In the genomic region with DNA sequence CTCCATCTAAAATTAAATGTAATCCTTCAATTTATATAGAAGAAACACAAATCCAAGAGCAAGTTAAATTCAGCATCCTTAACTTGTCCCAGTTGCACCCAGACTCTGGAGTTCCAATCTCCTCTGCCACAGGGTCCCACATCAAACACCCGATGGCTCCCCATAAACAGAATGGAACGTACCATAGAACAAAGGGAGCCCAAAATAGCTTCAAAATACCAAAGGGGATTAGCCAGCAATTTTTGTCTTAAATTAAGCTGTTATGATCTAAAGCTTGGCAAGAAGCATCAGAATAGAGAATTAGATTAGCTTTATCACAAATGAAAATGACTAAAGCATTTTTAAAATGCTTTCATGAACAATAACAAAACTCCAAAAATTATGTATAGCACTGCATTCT, we compare ENCODE assay signal across 1 cellular context.
TF ChIP-seq lines count a peak whose summit lies in the region.

No MANE protein-coding gene starts in this region.

TF ChIP-seq in SK-N-SH treated with all-trans-retinoic acid at 6 μM for 48 hours, 23 proteins besides CTCF, POLR2A, EP300 and RAD21 (continued from another document):
- TF ChIP-seq, protein P1, sequence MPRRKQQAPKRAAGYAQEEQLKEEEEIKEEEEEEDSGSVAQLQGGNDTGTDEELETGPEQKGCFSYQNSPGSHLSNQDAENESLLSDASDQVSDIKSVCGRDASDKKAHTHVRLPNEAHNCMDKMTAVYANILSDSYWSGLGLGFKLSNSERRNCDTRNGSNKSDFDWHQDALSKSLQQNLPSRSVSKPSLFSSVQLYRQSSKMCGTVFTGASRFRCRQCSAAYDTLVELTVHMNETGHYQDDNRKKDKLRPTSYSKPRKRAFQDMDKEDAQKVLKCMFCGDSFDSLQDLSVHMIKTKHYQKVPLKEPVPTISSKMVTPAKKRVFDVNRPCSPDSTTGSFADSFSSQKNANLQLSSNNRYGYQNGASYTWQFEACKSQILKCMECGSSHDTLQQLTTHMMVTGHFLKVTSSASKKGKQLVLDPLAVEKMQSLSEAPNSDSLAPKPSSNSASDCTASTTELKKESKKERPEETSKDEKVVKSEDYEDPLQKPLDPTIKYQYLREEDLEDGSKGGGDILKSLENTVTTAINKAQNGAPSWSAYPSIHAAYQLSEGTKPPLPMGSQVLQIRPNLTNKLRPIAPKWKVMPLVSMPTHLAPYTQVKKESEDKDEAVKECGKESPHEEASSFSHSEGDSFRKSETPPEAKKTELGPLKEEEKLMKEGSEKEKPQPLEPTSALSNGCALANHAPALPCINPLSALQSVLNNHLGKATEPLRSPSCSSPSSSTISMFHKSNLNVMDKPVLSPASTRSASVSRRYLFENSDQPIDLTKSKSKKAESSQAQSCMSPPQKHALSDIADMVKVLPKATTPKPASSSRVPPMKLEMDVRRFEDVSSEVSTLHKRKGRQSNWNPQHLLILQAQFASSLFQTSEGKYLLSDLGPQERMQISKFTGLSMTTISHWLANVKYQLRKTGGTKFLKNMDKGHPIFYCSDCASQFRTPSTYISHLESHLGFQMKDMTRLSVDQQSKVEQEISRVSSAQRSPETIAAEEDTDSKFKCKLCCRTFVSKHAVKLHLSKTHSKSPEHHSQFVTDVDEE (CRISPR knock-in tag; IDR thresholded peaks at IDR 0.05): no peak
- TF ChIP-seq ISL1 (CRISPR knock-in tag; IDR thresholded peaks at IDR 0.05): peak; percentile 83
- TF ChIP-seq, protein P2, sequence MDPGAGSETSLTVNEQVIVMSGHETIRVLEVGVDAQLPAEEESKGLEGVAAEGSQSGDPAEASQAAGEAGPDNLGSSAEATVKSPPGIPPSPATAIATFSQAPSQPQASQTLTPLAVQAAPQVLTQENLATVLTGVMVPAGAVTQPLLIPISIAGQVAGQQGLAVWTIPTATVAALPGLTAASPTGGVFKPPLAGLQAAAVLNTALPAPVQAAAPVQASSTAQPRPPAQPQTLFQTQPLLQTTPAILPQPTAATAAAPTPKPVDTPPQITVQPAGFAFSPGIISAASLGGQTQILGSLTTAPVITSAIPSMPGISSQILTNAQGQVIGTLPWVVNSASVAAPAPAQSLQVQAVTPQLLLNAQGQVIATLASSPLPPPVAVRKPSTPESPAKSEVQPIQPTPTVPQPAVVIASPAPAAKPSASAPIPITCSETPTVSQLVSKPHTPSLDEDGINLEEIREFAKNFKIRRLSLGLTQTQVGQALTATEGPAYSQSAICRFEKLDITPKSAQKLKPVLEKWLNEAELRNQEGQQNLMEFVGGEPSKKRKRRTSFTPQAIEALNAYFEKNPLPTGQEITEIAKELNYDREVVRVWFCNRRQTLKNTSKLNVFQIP (CRISPR knock-in tag; IDR thresholded peaks at IDR 0.05; ENCODE audit: borderline replicate concordance, low read depth): no peak
- no peak for TF ChIP-seq PPARA (CRISPR knock-in tag; IDR thresholded peaks at IDR 0.05; ENCODE audit: borderline replicate concordance)
- TF ChIP-seq ZNF70 (CRISPR knock-in tag; IDR thresholded peaks at IDR 0.05): no peak
- no peak for TF ChIP-seq ESRRG (CRISPR knock-in tag; IDR thresholded peaks at IDR 0.05)
- TF ChIP-seq BACH2 (CRISPR knock-in tag; IDR thresholded peaks at IDR 0.05; ENCODE audit: borderline replicate concordance): no peak
- TF ChIP-seq, protein P3, sequence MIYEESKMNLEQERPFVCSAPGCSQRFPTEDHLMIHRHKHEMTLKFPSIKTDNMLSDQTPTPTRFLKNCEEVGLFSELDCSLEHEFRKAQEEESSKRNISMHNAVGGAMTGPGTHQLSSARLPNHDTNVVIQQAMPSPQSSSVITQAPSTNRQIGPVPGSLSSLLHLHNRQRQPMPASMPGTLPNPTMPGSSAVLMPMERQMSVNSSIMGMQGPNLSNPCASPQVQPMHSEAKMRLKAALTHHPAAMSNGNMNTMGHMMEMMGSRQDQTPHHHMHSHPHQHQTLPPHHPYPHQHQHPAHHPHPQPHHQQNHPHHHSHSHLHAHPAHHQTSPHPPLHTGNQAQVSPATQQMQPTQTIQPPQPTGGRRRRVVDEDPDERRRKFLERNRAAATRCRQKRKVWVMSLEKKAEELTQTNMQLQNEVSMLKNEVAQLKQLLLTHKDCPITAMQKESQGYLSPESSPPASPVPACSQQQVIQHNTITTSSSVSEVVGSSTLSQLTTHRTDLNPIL (CRISPR knock-in tag; IDR thresholded peaks at IDR 0.05; ENCODE audit: low read depth): no peak
